8 cellular contexts compared by ENCODE assay signal in genomic region chr19:38387550-38388309, GRCh38. TPM values are rescaled to one million over a fixed set of nuclear protein-coding genes. Genes with fewer than 3 reads are reported as not detected.
DNase-seq lines count a peak whose midpoint lies in the region; ATAC-seq and TF ChIP-seq lines count a peak whose summit lies in the region.

TSS of gene GGN (minus strand) at chr19:38388034. CDS start at chr19:38387261, 773 bp downstream.

- ATAC-seq in HG03571 (IDR thresholded peaks at IDR 0.05; ENCODE audit: unreplicated experiment): no peak

- peaks cover 5 to 12% (median 12%) of the 10 kb centered on the region in 3 donors for H3K4me1 Mint-ChIP-seq in IgD-negative memory B cell

- peaks cover 29% of the 10 kb centered on the region for H3K27me3 Mint-ChIP-seq in IgD-negative memory B cell

- H3K9me3 ChIP-seq in Peyer's patch: no peaks in the 10 kb centered on the region

- H3K9me3 Mint-ChIP-seq in IgD-negative memory B cell: no peaks in the 10 kb centered on the region

- peak within 1 kb of the TSS in 2 of 3 donors; percentile 24 to 59 for H3K27ac Mint-ChIP-seq in IgD-negative memory B cell

- H3K36me3 Mint-ChIP-seq in IgD-negative memory B cell: peaks cover 7% of the 10 kb centered on the region

- H3K27ac ChIP-seq in Peyer's patch: peak within 1 kb of the TSS in 3 of 4 donors; percentile 70 to 95 (median 90)

- H3K4me3 ChIP-seq in GM12865 (ENCODE audit: low read depth, low read length) (no peak within 1 kb of the TSS; the same call in 1 of the 2 replicates), Peyer's patch (peak within 1 kb of the TSS; percentile 33 to 74 (median 50))

- DNase-seq in GM12865 (ENCODE audit: low read depth) (peak; percentile 71), Peyer's patch (peak; percentile 74 to 95 (median 93)), activated T-helper 1 cell treated with Interleukin-2 at 50 U/mL for 16 hours (ENCODE audit: low read depth) (peak; percentile 54), fibroblast of gingiva (ENCODE audit: low read depth) (peak; percentile 90), myocyte (ENCODE audit: low read depth) (peak; percentile 88)
- DNase-seq in stimulated activated CD8-positive, alpha-beta memory T cell treated with anti-CD3 and anti-CD28 coated beads, Interleukin-4, amount 100 ng/mL, for 48 hours: peak; percentile 93

- no peak for TF ChIP-seq CTCF in GM12865 (IDR thresholded peaks at IDR 0.05; ENCODE audit: insufficient read depth, low read depth, low read length, missing control alignments)
- TF ChIP-seq CTCF in Peyer's patch (IDR thresholded peaks at IDR 0.05): no peak

- TF ChIP-seq POLR2A in Peyer's patch (IDR thresholded peaks at IDR 0.05): peak; percentile 74 to 77

- peak within 1 kb of the TSS; percentile 71 to 95 (median 88) for H3K4me3 Mint-ChIP-seq in IgD-negative memory B cell

- H3K36me3 ChIP-seq in Peyer's patch: peaks cover 0 to 21% (median 0%) of the 10 kb centered on the region in 3 donors

- H3K27me3 ChIP-seq in Peyer's patch: no peaks in the 10 kb centered on the region

- H3K4me1 ChIP-seq in Peyer's patch: peaks cover 4 to 40% (median 27%) of the 10 kb centered on the region in 4 donors

RNA-seq across cellular contexts. Expression of gene GGN, which starts in this region (rescaled TPM):
- not detected for polyA plus RNA-seq in IgD-negative memory B cell
- total RNA-seq in Peyer's patch: 10 to 100 TPM in 1 of 4 donors, 1 to 10 TPM in 3; 2.5 to 10.1 (median 6.2) TPM
- total RNA-seq in myocyte: 0.36 and 0.59 TPM in 2 replicates
- 1.6 TPM for polyA plus RNA-seq in myocyte (2012)
